In genomic region chr11:131904756-131905155, GRCh38 we compare ENCODE assay signal across 25 cellular contexts.
DNase-seq lines count a peak whose midpoint lies in the region; ATAC-seq, FAIRE-seq and TF ChIP-seq lines count a peak whose summit lies in the region.
"Had no signal": no experiment of that assay in that cellular context is flagged by ENCODE, and none has a peak within 500 bp of the region (broad histone marks: within the 10 kb centered on the region; RNA-seq: fewer than 3 reads in every experiment).

No MANE protein-coding gene starts in this region.

- H3K36me3 Mint-ChIP-seq in astrocyte (ENCODE audit: low read depth, unreplicated experiment) (peaks cover 7% of the 10 kb centered on the region), neural progenitor cell (no peaks in the 10 kb centered on the region)
- no peaks in the 10 kb centered on the region for H3K36me3 Mint-ChIP-seq in stimulated activated effector memory CD8-positive, alpha-beta T cell treated with anti-CD3 and anti-CD28 coated beads, Interleukin-12 subunit alpha, Interleukin-12 subunit beta, amount 100 ng/mL, for 72 hours
- H3K36me3 Mint-ChIP-seq: activated CD4-positive, alpha-beta memory T cell treated with anti-CD3 and anti-CD28 coated beads for 36 hours; naive B cell had no signal

- H3K27me3 Mint-ChIP-seq in astrocyte (ENCODE audit: low read depth, unreplicated experiment) (no peaks in the 10 kb centered on the region), neural progenitor cell (ENCODE audit: insufficient read depth, low read depth) (peaks cover 2% of the 10 kb centered on the region)

- H3K79me2 ChIP-seq in astrocyte (ENCODE audit: insufficient read depth, low read length) = peaks cover 37% of the 10 kb centered on the region
- H3K79me2 ChIP-seq in neural progenitor cell (ENCODE audit: low read depth) = no peaks in the 10 kb centered on the region

- no peaks in the 10 kb centered on the region for H3K9me3 Mint-ChIP-seq in astrocyte (ENCODE audit: unreplicated experiment)
- peaks cover 2% of the 10 kb centered on the region for H3K9me3 Mint-ChIP-seq in neural progenitor cell
- peaks cover 8% of the 10 kb centered on the region for H3K9me3 Mint-ChIP-seq in stimulated activated effector memory CD8-positive, alpha-beta T cell treated with anti-CD3 and anti-CD28 coated beads, Interleukin-12 subunit alpha, Interleukin-12 subunit beta, amount 100 ng/mL, for 72 hours
- H3K9me3 Mint-ChIP-seq: activated CD4-positive, alpha-beta memory T cell treated with anti-CD3 and anti-CD28 coated beads for 36 hours; HFFc6; T-helper 1 cell treated with Interleukin-12 subunit alpha and Interleukin-12 subunit beta and Interleukin-4 antibody, amounts not matched to agents 30 μg/mL and 1 μg/mL, for 36 hours had no signal

- no peak for FAIRE-seq in astrocyte (lab: Jason Lieb, UNC)
- FAIRE-seq: D721Med, islet of Langerhans had no signal

- ATAC-seq in left cardiac atrium = no peak
- no peak for ATAC-seq in stimulated activated effector memory CD8-positive, alpha-beta T cell treated with anti-CD3 and anti-CD28 coated beads, Interleukin-12 subunit alpha, Interleukin-12 subunit beta, amount 100 ng/mL, for 72 hours
- ATAC-seq in GM18858 (IDR thresholded peaks at IDR 0.05; ENCODE audit: unreplicated experiment) = no peak

- DNase-seq in H7 = peak; percentile 63
- no peak for DNase-seq in astrocyte (ENCODE audit: low read depth)
- peak; percentile 96 for DNase-seq in iPS DF 19.7 (ENCODE audit: low read depth, low spot score)
- peak; percentile 30 for DNase-seq in neural progenitor cell (ENCODE audit: low spot score)
- DNase-seq in left cardiac atrium = no peak
- DNase-seq in stimulated activated effector memory CD8-positive, alpha-beta T cell treated with anti-CD3 and anti-CD28 coated beads, Interleukin-12 subunit alpha, Interleukin-12 subunit beta, amount 100 ng/mL, for 72 hours (ENCODE audit: low spot score in 2 of 2) = no peak
- no peak for DNase-seq in activated CD8-positive, alpha-beta memory T cell treated with anti-CD3 and anti-CD28 coated beads, Interleukin-2, amount 50 U/mL, for 48 hours
- DNase-seq: activated CD4-positive, alpha-beta memory T cell treated with anti-CD3 and anti-CD28 coated beads for 36 hours; activated T-cell treated with anti-CD3 and anti-CD28 coated beads for 4 hours; HFFc6; MG63; naive B cell; NCI-H1436; NCI-H2171; NCI-H526 treated with DMSO at 0.1 percent for 48 hours; SHP77 treated with DMSO at 0.1 percent for 48 hours; stimulated activated CD4-positive, alpha-beta T cell treated with anti-CD3 and anti-CD28 coated beads, Interleukin-2, amount 100 ng/mL, for 24 hours; stimulated activated naive CD4-positive, alpha-beta T cell treated with Interleukin-2 at 50 U/mL for 16 hours had no signal

- intact Hi-C loops in left cardiac atrium (cut with DNase I) = no loop called here

- H3K9me3 ChIP-seq in astrocyte (ENCODE audit: insufficient read depth, low read depth, low read length) (no peaks in the 10 kb centered on the region), neural progenitor cell (ENCODE audit: low read depth) (no peaks in the 10 kb centered on the region)
- H3K9me3 ChIP-seq: MG63 had no signal

- no peak overlapping the region for H2AFZ ChIP-seq in astrocyte (ENCODE audit: low read depth, low read length)
- no peak overlapping the region for H2AFZ ChIP-seq in neural progenitor cell (replicated peaks)

- H3K4me1 Mint-ChIP-seq in astrocyte (ENCODE audit: low read depth, unreplicated experiment) (peaks cover 39% of the 10 kb centered on the region), neural progenitor cell (peaks cover 41% of the 10 kb centered on the region)
- H3K4me1 Mint-ChIP-seq in stimulated activated effector memory CD8-positive, alpha-beta T cell treated with anti-CD3 and anti-CD28 coated beads, Interleukin-12 subunit alpha, Interleukin-12 subunit beta, amount 100 ng/mL, for 72 hours = no peaks in the 10 kb centered on the region
- H3K4me1 Mint-ChIP-seq: naive B cell had no signal

- no peak for TF ChIP-seq CTCF in astrocyte (IDR thresholded peaks at IDR 0.05; ENCODE audit: insufficient read depth, low read depth, low read length)
- no peak for TF ChIP-seq CTCF in neural progenitor cell (IDR thresholded peaks at IDR 0.05)

- peak overlapping the region; percentile 4 for H3K27ac Mint-ChIP-seq in astrocyte (ENCODE audit: unreplicated experiment)
- H3K27ac Mint-ChIP-seq in neural progenitor cell = no peak overlapping the region
- no peak overlapping the region for H3K27ac Mint-ChIP-seq in stimulated activated effector memory CD8-positive, alpha-beta T cell treated with anti-CD3 and anti-CD28 coated beads, Interleukin-12 subunit alpha, Interleukin-12 subunit beta, amount 100 ng/mL, for 72 hours
- H3K27ac Mint-ChIP-seq: activated CD4-positive, alpha-beta memory T cell treated with anti-CD3 and anti-CD28 coated beads for 36 hours; HFFc6; naive B cell; progenitor cell of endocrine pancreas; T-helper 1 cell treated with Interleukin-12 subunit alpha and Interleukin-12 subunit beta and Interleukin-4 antibody, amounts not matched to agents 30 μg/mL and 1 μg/mL, for 36 hours had no signal

- peaks cover 14% of the 10 kb centered on the region for H3F3A ChIP-seq in neural progenitor cell (ENCODE audit: low read depth)

- no peaks in the 10 kb centered on the region for H3K36me3 ChIP-seq in H7 (replicated peaks; ENCODE audit: control insufficient read depth, insufficient read depth, low read length)
- H3K36me3 ChIP-seq in astrocyte (ENCODE audit: insufficient read depth, low read length) = peaks cover 6% of the 10 kb centered on the region
- no peaks in the 10 kb centered on the region for H3K36me3 ChIP-seq in neural progenitor cell
- H3K36me3 ChIP-seq: MG63 had no signal

- H3K9ac ChIP-seq in astrocyte (ENCODE audit: low read length) = peak overlapping the region; percentile 53
- H3K9ac ChIP-seq in neural progenitor cell = no peak overlapping the region

- peaks cover 1% of the 10 kb centered on the region; the same call in 1 of the 2 replicates for H3K27me3 ChIP-seq in H7 (ENCODE audit: control insufficient read depth, insufficient read depth, low read length)
- H3K27me3 ChIP-seq in astrocyte (ENCODE audit: insufficient read depth, low read length) = no peaks in the 10 kb centered on the region
- H3K27me3 ChIP-seq in neural progenitor cell = peaks cover 2% of the 10 kb centered on the region
- H3K27me3 ChIP-seq: MG63 had no signal

- H3K4me3 Mint-ChIP-seq in astrocyte (ENCODE audit: unreplicated experiment) = no peak overlapping the region
- no peak overlapping the region for H3K4me3 Mint-ChIP-seq in neural progenitor cell
- H3K4me3 Mint-ChIP-seq in stimulated activated effector memory CD8-positive, alpha-beta T cell treated with anti-CD3 and anti-CD28 coated beads, Interleukin-12 subunit alpha, Interleukin-12 subunit beta, amount 100 ng/mL, for 72 hours = no peak overlapping the region
- H3K4me3 Mint-ChIP-seq: activated CD4-positive, alpha-beta memory T cell treated with anti-CD3 and anti-CD28 coated beads for 36 hours; HFFc6; naive B cell; T-helper 1 cell treated with Interleukin-12 subunit alpha and Interleukin-12 subunit beta and Interleukin-4 antibody, amounts not matched to agents 30 μg/mL and 1 μg/mL, for 36 hours had no signal

- H4K20me1 ChIP-seq in astrocyte (ENCODE audit: insufficient read depth, low read length) (no peaks in the 10 kb centered on the region), neural progenitor cell (ENCODE audit: low read depth) (no peaks in the 10 kb centered on the region)

- peaks cover 32% of the 10 kb centered on the region for H3K4me1 ChIP-seq in astrocyte (ENCODE audit: insufficient read depth, low read length)
- peaks cover 21% of the 10 kb centered on the region for H3K4me1 ChIP-seq in neural progenitor cell

- no peak overlapping the region for H3K4me3 ChIP-seq in H7 (ENCODE audit: insufficient read depth, low read depth, low read length)
- no peak overlapping the region for H3K4me3 ChIP-seq in astrocyte (ENCODE audit: insufficient read depth, low read depth, low read length)
- no peak overlapping the region for H3K4me3 ChIP-seq in neural progenitor cell
- H3K4me3 ChIP-seq: lung, MG63 had no signal

- H3K27ac ChIP-seq in astrocyte (ENCODE audit: low read depth, low read length) (peak overlapping the region; percentile 62), neural progenitor cell (no peak overlapping the region)
- H3K27ac ChIP-seq: C4-2B had no signal

- H3K4me2 ChIP-seq in astrocyte (ENCODE audit: low read length) = no peak overlapping the region
- peak overlapping the region; percentile 21 for H3K4me2 ChIP-seq in neural progenitor cell

Comparison
In these comparisons a context has a peak if more than half of its experiments do, and no peak if none do; other contexts are left out.
1. DNase-seq: peak in H7 (single experiment), iPS DF 19.7 (single experiment) and neural progenitor cell (single experiment); none in astrocyte (single experiment), left cardiac atrium (single experiment), stimulated activated effector memory CD8-positive, alpha-beta T cell treated with anti-CD3 and anti-CD28 coated beads, Interleukin-12 subunit alpha, Interleukin-12 subunit beta, amount 100 ng/mL, for 72 hours (0 of 2) and activated CD8-positive, alpha-beta memory T cell treated with anti-CD3 and anti-CD28 coated beads, Interleukin-2, amount 50 U/mL, for 48 hours (single experiment).